In genomic region chr22:32494971-32495370, GRCh38 we compare ENCODE assay signal across 41 cellular contexts. TPM values are rescaled to one million over a fixed set of nuclear protein-coding genes. Genes with fewer than 3 reads are reported as not detected.
"Had no signal": no experiment of that assay in that cellular context is flagged by ENCODE, and none has a peak within 500 bp of the region (broad histone marks: within the 10 kb centered on the region; RNA-seq: fewer than 3 reads in every experiment).

No MANE protein-coding gene starts in this region.

- FAIRE-seq: endometrium, keratinocyte, TTC549 had no signal

- H3K4me3 Mint-ChIP-seq: activated CD4-positive, alpha-beta memory T cell treated with anti-CD3 and anti-CD28 coated beads for 36 hours; activated CD4-positive, alpha-beta T cell treated with anti-CD3 and anti-CD28 coated beads, Interleukin-2, amount 10 ng/mL, durations not matched to agents 24 days and 14 days; activated T-helper 17 cell treated with anti-CD3 and anti-CD28 coated beads, Interleukin-2, amount 50 U/mL, for 72 hours; mesothelial cell of epicardium; naive B cell; neural progenitor cell; T-helper 1 cell treated with Interleukin-12 subunit alpha and Interleukin-12 subunit beta and Interleukin-4 antibody, amounts not matched to agents 30 μg/mL and 1 μg/mL, for 36 hours had no signal

- H3K4me1 Mint-ChIP-seq: activated T-helper 17 cell treated with anti-CD3 and anti-CD28 coated beads, Interleukin-2, amount 50 U/mL, for 72 hours; mesothelial cell of epicardium; naive B cell; neural progenitor cell had no signal

- H3K27ac Mint-ChIP-seq: activated CD4-positive, alpha-beta memory T cell treated with anti-CD3 and anti-CD28 coated beads for 36 hours; activated CD4-positive, alpha-beta T cell treated with anti-CD3 and anti-CD28 coated beads, Interleukin-2, amount 10 ng/mL, durations not matched to agents 24 days and 14 days; activated naive CD4-positive, alpha-beta T cell treated with anti-CD3 and anti-CD28 coated beads, Interleukin-2, amount 50 U/mL, for 72 hours; activated T-helper 17 cell treated with anti-CD3 and anti-CD28 coated beads, Interleukin-2, amount 50 U/mL, for 72 hours; mesothelial cell of epicardium; neural progenitor cell; T-helper 1 cell treated with Interleukin-12 subunit alpha and Interleukin-12 subunit beta and Interleukin-4 antibody, amounts not matched to agents 30 μg/mL and 1 μg/mL, for 36 hours had no signal

- H3K27me3 Mint-ChIP-seq: activated CD4-positive, alpha-beta memory T cell treated with anti-CD3 and anti-CD28 coated beads for 36 hours; activated CD4-positive, alpha-beta T cell treated with anti-CD3 and anti-CD28 coated beads, Interleukin-2, amount 10 ng/mL, durations not matched to agents 24 days and 14 days; activated T-helper 17 cell treated with anti-CD3 and anti-CD28 coated beads, Interleukin-2, amount 50 U/mL, for 72 hours; naive B cell had no signal

- H3K9me3 ChIP-seq: adrenal gland, body of pancreas, colonic mucosa, esophagus squamous epithelium, testis, transverse colon had no signal

- H3K27ac ChIP-seq: adrenal gland, body of pancreas, cardiac muscle cell, colonic mucosa, epithelial cell of prostate, esophagus squamous epithelium, hepatocyte, neural progenitor cell, testis, transverse colon, VCaP had no signal

- H3K9ac ChIP-seq: neural progenitor cell had no signal

- H2AFZ ChIP-seq: hepatocyte, neural progenitor cell had no signal

- H3K4me3 ChIP-seq: adrenal gland, body of pancreas, cardiac muscle cell, colonic mucosa, esophagus squamous epithelium, hepatocyte, neural progenitor cell, testis, transverse colon had no signal

- H3K27me3 ChIP-seq: adrenal gland, body of pancreas, cardiac muscle cell, colonic mucosa, esophagus squamous epithelium, hepatocyte, testis, transverse colon had no signal

- H3K4me1 ChIP-seq: colonic mucosa, esophagus squamous epithelium, neural progenitor cell, testis, transverse colon had no signal

- ATAC-seq: activated naive CD4-positive, alpha-beta T cell treated with anti-CD3 and anti-CD28 coated beads, Interleukin-2, amount 50 U/mL, for 72 hours; activated T-helper 17 cell treated with anti-CD3 and anti-CD28 coated beads, Interleukin-2, amount 50 U/mL, for 72 hours; body of pancreas; left cardiac atrium; left ventricle myocardium superior; right cardiac atrium; stimulated activated naive CD8-positive, alpha-beta T cell treated with anti-CD3 and anti-CD28 coated beads, Interleukin-15, Interleukin-2, amounts not matched to agents 100 U/mL and 50 U/mL, for 24 hours had no signal

- H3K79me2 ChIP-seq: hepatocyte had no signal

- H3K4me2 ChIP-seq: hepatocyte, neural progenitor cell had no signal

- DNase-seq: activated CD4-positive, alpha-beta memory T cell treated with anti-CD3 and anti-CD28 coated beads for 36 hours; activated CD4-positive, alpha-beta T cell treated with anti-CD3 and anti-CD28 coated beads, Interleukin-2, amount 10 ng/mL, durations not matched to agents 24 days and 14 days; activated CD8-positive, alpha-beta memory T cell treated with anti-CD3 and anti-CD28 coated beads, Interleukin-2, amount 50 U/mL, for 4 hours; activated gamma-delta T cell treated with Interleukin-2 at 50 U/mL for 16 hours; activated T-cell treated with anti-CD3 and anti-CD28 coated beads, Interleukin-2, amount 50 U/mL, for 1 hour; adrenal gland; aorta; body of pancreas; cerebellar nuclear complex; colonic mucosa; effector CD8-positive, alpha-beta T cell; esophagus squamous epithelium; foreskin melanocyte; left cardiac atrium; left ventricle myocardium superior; naive B cell; posterior cingulate gyrus; right cardiac atrium; stimulated activated CD4-positive, alpha-beta T cell treated with anti-CD3 and anti-CD28 coated beads, Interleukin-2, amount 100 ng/mL, for 48 hours; stimulated activated naive CD8-positive, alpha-beta T cell treated with anti-CD3 and anti-CD28 coated beads, Interleukin-15, Interleukin-2, amounts not matched to agents 100 U/mL and 50 U/mL, for 24 hours; T-helper 9 cell; testis; transverse colon had no signal

- H3K9me3 Mint-ChIP-seq: activated CD4-positive, alpha-beta memory T cell treated with anti-CD3 and anti-CD28 coated beads for 36 hours; activated CD4-positive, alpha-beta T cell treated with anti-CD3 and anti-CD28 coated beads, Interleukin-2, amount 10 ng/mL, durations not matched to agents 24 days and 14 days; activated naive CD4-positive, alpha-beta T cell treated with anti-CD3 and anti-CD28 coated beads, Interleukin-2, amount 50 U/mL, for 72 hours; activated T-helper 17 cell treated with anti-CD3 and anti-CD28 coated beads, Interleukin-2, amount 50 U/mL, for 72 hours; naive B cell; neural progenitor cell; T-helper 1 cell treated with Interleukin-12 subunit alpha and Interleukin-12 subunit beta and Interleukin-4 antibody, amounts not matched to agents 30 μg/mL and 1 μg/mL, for 36 hours had no signal

RNA-seq across cellular contexts. Expression of gene BPIFC, which starts 30.7 kb away (rescaled TPM):
- total RNA-seq: activated CD4-positive, alpha-beta memory T cell treated with anti-CD3 and anti-CD28 coated beads for 36 hours; activated CD4-positive, alpha-beta T cell treated with anti-CD3 and anti-CD28 coated beads, Interleukin-2, amount 10 ng/mL, durations not matched to agents 24 days and 14 days; activated CD8-positive, alpha-beta memory T cell treated with anti-CD3 and anti-CD28 coated beads for 36 hours; activated naive CD4-positive, alpha-beta T cell treated with anti-CD3 and anti-CD28 coated beads, Interleukin-2, amount 50 U/mL, for 72 hours; activated T-helper 17 cell treated with anti-CD3 and anti-CD28 coated beads, Interleukin-2, amount 50 U/mL, for 72 hours; adrenal gland; aorta; body of pancreas; cardiac muscle cell; colonic mucosa; dermis microvascular lymphatic vessel endothelial cell; glomerular endothelial cell; hepatocyte; left cardiac atrium; left ventricle myocardium superior; lung microvascular endothelial cell; mesothelial cell of epicardium; omental fat pad; right cardiac atrium; transverse colon; urinary bladder had no signal
- polyA plus RNA-seq: adrenal gland, aorta, cardiac muscle cell, hepatocyte, right cardiac atrium, urinary bladder had no signal
